ENCODE assay signal across 28 cellular contexts in the genomic region with DNA sequence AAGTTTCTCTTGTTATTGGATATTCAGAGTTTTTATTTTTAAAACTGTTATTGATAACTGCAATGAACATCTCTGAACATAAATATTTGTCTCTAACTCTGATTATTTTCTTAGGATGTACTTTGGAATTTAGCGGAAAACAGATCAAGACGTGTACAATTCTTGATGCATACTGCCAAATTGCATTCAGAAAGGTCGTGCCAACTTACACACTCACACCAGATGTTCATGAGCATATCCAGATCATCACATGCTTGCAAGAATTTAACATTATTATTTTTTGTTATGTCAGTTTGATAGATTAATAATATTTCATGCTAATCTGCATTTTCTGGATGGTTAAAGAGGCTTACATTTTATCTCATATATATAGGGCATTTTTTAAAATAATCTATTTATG.
"Had no signal": no experiment of that assay in that cellular context is flagged by ENCODE, and none has a peak within 500 bp of the region (broad histone marks: within the 10 kb centered on the region; RNA-seq: fewer than 3 reads in every experiment).

No MANE protein-coding gene starts in this region.

- H3K4me1 ChIP-seq: ascending aorta, breast epithelium, colonic mucosa, esophagus squamous epithelium, foreskin keratinocyte, gastrocnemius medialis had no signal

- DNase-seq: activated B cell treated with CpG ODN at 0.5 μM for 24 hours; activated CD4-positive, alpha-beta T cell treated with anti-CD3 and anti-CD28 coated beads for 48 hours; activated CD4-positive, alpha-beta T cell treated with anti-CD3 and anti-CD28 coated beads, Interleukin-2, amount 50 U/mL, for 1 hour; activated CD4-positive, alpha-beta T cell treated with anti-CD3 and anti-CD28 coated beads, Interleukin-2, amount 50 U/mL, for 48 hours; activated CD8-positive, alpha-beta memory T cell treated with anti-CD3 and anti-CD28 coated beads for 24 hours; activated CD8-positive, alpha-beta T cell treated with anti-CD3 and anti-CD28 coated beads for 36 hours; activated effector memory CD4-positive, alpha-beta T cell treated with anti-CD3 and anti-CD28 coated beads, Interleukin-2, amount 50 U/mL, for 16 hours; activated naive CD4-positive, alpha-beta T cell treated with anti-CD3 and anti-CD28 coated beads for 36 hours; activated naive CD8-positive, alpha-beta T cell treated with anti-CD3 and anti-CD28 coated beads for 36 hours; activated naive CD8-positive, alpha-beta T cell treated with anti-CD3 and anti-CD28 coated beads, Interleukin-2, amount 50 U/mL, for 24 hours; activated T-cell treated with anti-CD3 and anti-CD28 coated beads, Interleukin-2, amount 50 U/mL, for 4 hours; central memory CD4-positive, alpha-beta T cell; cerebellar nuclear complex; colonic mucosa; effector CD8-positive, alpha-beta T cell; esophagus squamous epithelium; foreskin keratinocyte; gastrocnemius medialis; glutamatergic neuron; heart left ventricle; T-helper 1 cell; T-helper 17 cell; T1000; WERI-Rb-1 had no signal

- H3K4me3 ChIP-seq: ascending aorta, breast epithelium, cardiac muscle cell, colonic mucosa, esophagus squamous epithelium, gastrocnemius medialis, heart left ventricle had no signal

- H3K27me3 ChIP-seq: ascending aorta, breast epithelium, cardiac muscle cell, colonic mucosa, esophagus squamous epithelium, gastrocnemius medialis, heart left ventricle had no signal

- H3K36me3 ChIP-seq: breast epithelium, cardiac muscle cell, colonic mucosa, esophagus squamous epithelium, gastrocnemius medialis, heart left ventricle, WERI-Rb-1 had no signal

- ATAC-seq: activated CD4-positive, CD25-positive, alpha-beta regulatory T cell treated with anti-CD3 and anti-CD28 coated beads, Interleukin-2, amount 50 U/mL, for 24 hours; activated CD8-positive, alpha-beta T cell treated with anti-CD3 and anti-CD28 coated beads for 36 hours; activated naive CD8-positive, alpha-beta T cell treated with anti-CD3 and anti-CD28 coated beads, Interleukin-2, amount 50 U/mL, for 24 hours; activated T-cell treated with anti-CD3 and anti-CD28 coated beads, Interleukin-2, amount 50 U/mL, for 4 hours; foreskin keratinocyte; gastrocnemius medialis; heart left ventricle; T-helper 17 cell had no signal

- H3K9me3 ChIP-seq: colonic mucosa, esophagus squamous epithelium, gastrocnemius medialis had no signal
